In genomic region chr14:89954045-89955021, GRCh38 we compare ENCODE assay signal across 7 cellular contexts.
DNase-seq lines count a peak whose midpoint lies in the region; ATAC-seq and TF ChIP-seq lines count a peak whose summit lies in the region.

EFCAB11 (minus strand) TSS chr14:89954730; CDS start chr14:89954660, 70 bp downstream.

- H3K4me3 ChIP-seq in astrocyte of the cerebellum (ENCODE audit: low read depth, low read length) (peak within 1 kb of the TSS; percentile 64), rectal smooth muscle tissue (ENCODE audit: low read length) (peak within 1 kb of the TSS; percentile 77)

- peak; percentile 16 for TF ChIP-seq CTCF in astrocyte of the cerebellum (IDR thresholded peaks at IDR 0.05; ENCODE audit: low read depth, low read length, missing control alignments)

- in situ Hi-C loops in astrocyte of the cerebellum (cut with HindIII; ENCODE audit: low sequenced_read_pairs): no loop called here

- H3K27me3 ChIP-seq in rectal smooth muscle tissue (ENCODE audit: control insufficient read depth, insufficient read depth, low read length): no peaks in the 10 kb centered on the region

- no peaks in the 10 kb centered on the region for H3K36me3 ChIP-seq in rectal smooth muscle tissue (ENCODE audit: control insufficient read depth, insufficient read depth, low read length)

- DNase-seq in NCI-H1930 (lab: John Stamatoyannopoulos, UW) (peak; percentile 67 to 85), T-helper 9 cell (peak; percentile 90), astrocyte of the cerebellum (ENCODE audit: low read depth) (peak; percentile 99), hepatic stellate cell (ENCODE audit: low spot score) (peak; percentile 93)

- H3K9ac ChIP-seq in rectal smooth muscle tissue (ENCODE audit: low read length): peak within 1 kb of the TSS; percentile 54

- ATAC-seq in GM18505 (IDR thresholded peaks at IDR 0.05; ENCODE audit: unreplicated experiment): peak; percentile 81
- ATAC-seq in HG02973 (IDR thresholded peaks at IDR 0.05; ENCODE audit: unreplicated experiment): peak; percentile 83

- no peaks in the 10 kb centered on the region for H3K4me1 ChIP-seq in rectal smooth muscle tissue (ENCODE audit: control insufficient read depth, insufficient read depth, low read length)

- peak; percentile 79 for TF ChIP-seq POLR2A in GM18505 (IDR thresholded peaks at IDR 0.05; ENCODE audit: borderline replicate concordance, extremely low read depth, insufficient read depth, insufficient read length)

- peak within 1 kb of the TSS; percentile 68 for H3K27ac ChIP-seq in rectal smooth muscle tissue (ENCODE audit: low read depth, low read length)

Comparison
In these comparisons a context has a peak if more than half of its experiments do, and no peak if none do; other contexts are left out.
1. Peak in every context shown above with its lines: DNase-seq, ATAC-seq, H3K4me3 ChIP-seq and H3K27ac ChIP-seq.